ENCODE assay signal across 12 cellular contexts in genomic region chr7:7819442-7820247, GRCh38.
DNase-seq lines count a peak whose midpoint lies in the region; ATAC-seq and TF ChIP-seq lines count a peak whose summit lies in the region.
"Had no signal": no experiment of that assay in that cellular context is flagged by ENCODE, and none has a peak within 500 bp of the region (broad histone marks: within the 10 kb centered on the region; RNA-seq: fewer than 3 reads in every experiment).

No MANE protein-coding gene starts in this region.

- no peaks in the 10 kb centered on the region for H3K27me3 Mint-ChIP-seq in natural killer cell treated with Interleukin-12 subunit alpha and Interleukin-12 subunit beta and Interleukin-15 and Interleukin-18, amount 100 ng/mL, for 72 hours

- H3K4me1 Mint-ChIP-seq in natural killer cell treated with Interleukin-12 subunit alpha and Interleukin-12 subunit beta and Interleukin-15 and Interleukin-18, amount 100 ng/mL, for 72 hours (ENCODE audit: low read depth in 2 of 2) = peaks cover 38 to 42% of the 10 kb centered on the region in 2 donors

- no peak overlapping the region for H3K27ac ChIP-seq in dorsolateral prefrontal cortex
- H3K27ac ChIP-seq: esophagus squamous epithelium had no signal

- H3K4me3 ChIP-seq in dorsolateral prefrontal cortex = no peak overlapping the region
- H3K4me3 ChIP-seq: esophagus squamous epithelium had no signal

- peaks cover 4% of the 10 kb centered on the region for H3K36me3 Mint-ChIP-seq in natural killer cell treated with Interleukin-12 subunit alpha and Interleukin-12 subunit beta and Interleukin-15 and Interleukin-18, amount 100 ng/mL, for 72 hours
- H3K36me3 Mint-ChIP-seq: WTC11 had no signal

- H3K4me3 Mint-ChIP-seq in natural killer cell treated with Interleukin-12 subunit alpha and Interleukin-12 subunit beta and Interleukin-15 and Interleukin-18, amount 100 ng/mL, for 72 hours = no peak overlapping the region
- H3K4me3 Mint-ChIP-seq: WTC11 had no signal

- no peak overlapping the region for H3K27ac Mint-ChIP-seq in natural killer cell treated with Interleukin-12 subunit alpha and Interleukin-12 subunit beta and Interleukin-15 and Interleukin-18, amount 100 ng/mL, for 72 hours
- H3K27ac Mint-ChIP-seq: WTC11 had no signal

- ATAC-seq in GM19023 (IDR thresholded peaks at IDR 0.05; ENCODE audit: unreplicated experiment) = peak; percentile 45
- ATAC-seq in GM21825 (IDR thresholded peaks at IDR 0.05; ENCODE audit: unreplicated experiment) = peak; percentile 44
- ATAC-seq in HG03342 (IDR thresholded peaks at IDR 0.05; ENCODE audit: unreplicated experiment) = peak; percentile 60
- ATAC-seq in natural killer cell treated with Interleukin-12 subunit alpha and Interleukin-12 subunit beta and Interleukin-15 and Interleukin-18, amount 100 ng/mL, for 72 hours = no peak
- ATAC-seq: Right ventricle myocardium inferior, WTC11 had no signal

- H3K27me3 ChIP-seq in dorsolateral prefrontal cortex = no peaks in the 10 kb centered on the region
- H3K27me3 ChIP-seq: esophagus squamous epithelium had no signal

- TF ChIP-seq CTCF in dorsolateral prefrontal cortex (IDR thresholded peaks at IDR 0.05 in 54 of 56, conservative IDR thresholded peaks at IDR 0.05 in 2 of 56; ENCODE audit: low read depth in 1 of 56, partially characterized antibody in 56 of 56) = no peak

- no peaks in the 10 kb centered on the region for H3K9me3 Mint-ChIP-seq in natural killer cell treated with Interleukin-12 subunit alpha and Interleukin-12 subunit beta and Interleukin-15 and Interleukin-18, amount 100 ng/mL, for 72 hours

- DNase-seq in renal cortical epithelial cell (ENCODE audit: low read depth) = peak; percentile 48
- DNase-seq in natural killer cell treated with Interleukin-12 subunit alpha and Interleukin-12 subunit beta and Interleukin-15 and Interleukin-18, amount 100 ng/mL, for 72 hours (ENCODE audit: low spot score) = no peak
- DNase-seq in dorsolateral prefrontal cortex = no peak
- no peak for DNase-seq in activated naive CD4-positive, alpha-beta T cell (lab: John Stamatoyannopoulos, UW)
- DNase-seq: esophagus squamous epithelium, Kasumi-1, NCI-H446 had no signal

- intact Hi-C loops in dorsolateral prefrontal cortex (cut with DNase I) = no loop called here

Comparison
In these comparisons a context has a peak if more than half of its experiments do, and no peak if none do; other contexts are left out.
1. ATAC-seq: peak in GM19023 (single experiment), GM21825 (single experiment) and HG03342 (single experiment); none in natural killer cell treated with Interleukin-12 subunit alpha and Interleukin-12 subunit beta and Interleukin-15 and Interleukin-18, amount 100 ng/mL, for 72 hours (0 of 2).